35 cellular contexts compared by ENCODE assay signal in genomic region chr2:138095336-138095735, GRCh38.
"Had no signal": no experiment of that assay in that cellular context is flagged by ENCODE, and none has a peak within 500 bp of the region (broad histone marks: within the 10 kb centered on the region; RNA-seq: fewer than 3 reads in every experiment).

No MANE protein-coding gene starts in this region.

- DNase-seq: Karpas-422, Kasumi-1, MG63, MM.1S, MV-4-11, NCI-H1048, NCI-H1092, NCI-H1092 treated with DMSO at 0.1 percent for 48 hours, NCI-H1105, NCI-H1105 treated with DMSO at 0.1 percent for 48 hours, NCI-H1417, NCI-H1417 treated with DMSO at 0.1 percent for 48 hours, NCI-H1436, NCI-H1436 treated with DMSO at 0.1 percent for 48 hours, NCI-H146, NCI-H1694, NCI-H1694 treated with DMSO at 0.1 percent for 48 hours, NCI-H187, NCI-H187 treated with DMSO at 0.1 percent for 48 hours, NCI-H1930, NCI-H2029, NCI-H2029 treated with DMSO at 0.1 percent for 48 hours, NCI-H2081, NCI-H2081 treated with DMSO at 0.1 percent for 48 hours, NCI-H2107, NCI-H2171, NCI-H2171 treated with DMSO at 0.1 percent for 48 hours, NCI-H2227 treated with DMSO at 0.1 percent for 48 hours, NCI-H226, NCI-H345, NCI-H446, NCI-H446 treated with DMSO at 0.1 percent for 48 hours, NCI-H510A, NCI-H510A treated with DMSO at 0.1 percent for 48 hours, NCI-H524 had no signal

- H3K4me3 ChIP-seq: MG63 had no signal

- H3K9me3 ChIP-seq: MG63 had no signal

- H3K36me3 ChIP-seq: MG63 had no signal

- H3K27me3 ChIP-seq: MG63 had no signal
